10 cellular contexts compared by ENCODE assay signal in the genomic region with DNA sequence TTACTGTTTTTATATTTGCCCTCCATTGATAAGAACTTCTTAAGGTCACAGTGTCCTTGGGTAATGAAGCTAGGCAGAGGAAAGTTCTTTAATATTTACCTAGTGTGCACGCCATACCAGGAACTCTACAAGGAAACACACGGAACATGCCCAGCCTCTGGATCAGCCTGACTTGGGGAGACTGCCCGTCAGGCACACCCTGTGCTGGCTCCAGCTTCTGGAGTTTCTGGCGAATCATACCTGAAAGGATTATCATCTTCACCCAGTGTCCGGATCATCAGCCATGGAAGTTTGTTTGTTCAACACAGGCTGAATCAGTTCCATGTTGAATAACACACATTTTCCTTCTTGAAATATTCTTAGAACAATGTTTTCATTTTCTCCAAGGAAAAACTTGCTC.
DNase-seq lines count a peak whose midpoint lies in the region; ATAC-seq and TF ChIP-seq lines count a peak whose summit lies in the region.
"Had no signal": no experiment of that assay in that cellular context is flagged by ENCODE, and none has a peak within 500 bp of the region (broad histone marks: within the 10 kb centered on the region; RNA-seq: fewer than 3 reads in every experiment).

No MANE protein-coding gene starts in this region.

- no peaks in the 10 kb centered on the region for H3K27me3 ChIP-seq in HUES64 (ENCODE audit: insufficient read depth, low read length)
- no peaks in the 10 kb centered on the region for H3K27me3 ChIP-seq in lung (ENCODE audit: control insufficient read depth, insufficient read depth)
- H3K27me3 ChIP-seq in stomach smooth muscle (ENCODE audit: control insufficient read depth in 1 of 2, insufficient read depth in 2 of 2, low read length in 2 of 2): no peaks in the 10 kb centered on the region

- no peak for TF ChIP-seq CTCF in lung (IDR thresholded peaks at IDR 0.05; ENCODE audit: control extremely low read depth, extremely low read depth)

- H3K9me3 Mint-ChIP-seq in naive thymus-derived CD8-positive, alpha-beta T cell: no peaks in the 10 kb centered on the region

- H3K9ac ChIP-seq in HUES64 (ENCODE audit: low read depth, low read length) (peak overlapping the region; percentile 35), stomach smooth muscle (ENCODE audit: low read length in 2 of 2) (peak overlapping the region in 1 of 2 donors; percentile 7)

- H3K27me3 Mint-ChIP-seq in naive thymus-derived CD8-positive, alpha-beta T cell: peaks cover 0 to 9% (median 7%) of the 10 kb centered on the region in 5 donors

- no peak overlapping the region for H3K4me3 Mint-ChIP-seq in naive thymus-derived CD8-positive, alpha-beta T cell

- POLR2A ChIA-PET in naive thymus-derived CD8-positive, alpha-beta T cell (lab: Charles Lee): no interaction called here

- no peaks in the 10 kb centered on the region for H3K9me3 ChIP-seq in HUES64 (ENCODE audit: insufficient read depth, low read depth, low read length)
- no peaks in the 10 kb centered on the region for H3K9me3 ChIP-seq in lung (ENCODE audit: control insufficient read depth in 2 of 2, insufficient read depth in 1 of 2, low read length in 1 of 2)
- H3K9me3 ChIP-seq in stomach smooth muscle (ENCODE audit: control insufficient read depth in 2 of 2, low read length in 2 of 2): no peaks in the 10 kb centered on the region

- peaks cover 0 to 9% (median 0%) of the 10 kb centered on the region in 4 donors for H3K4me1 Mint-ChIP-seq in naive thymus-derived CD8-positive, alpha-beta T cell

- no peak for DNase-seq in epithelial cell of prostate (ENCODE audit: low read depth, low spot score)
- DNase-seq in lung (ENCODE audit: low spot score): no peak
- no peak for DNase-seq in OCI-M2 (lab: John Stamatoyannopoulos, UW; ENCODE audit: unreplicated experiment)
- DNase-seq in GM19238 (ENCODE audit: insufficient read length, low spot score): no peak
- DNase-seq in naive thymus-derived CD8-positive, alpha-beta T cell: no peak
- no peak for DNase-seq in NCI-H1105 (lab: John Stamatoyannopoulos, UW)
- DNase-seq: activated naive CD4-positive, alpha-beta T cell treated with anti-CD3 and anti-CD28 coated beads, Interleukin-2, amount 50 U/mL, for 16 hours; NCI-H524 treated with DMSO at 0.1 percent for 48 hours had no signal

- WGBS in HUES64: 88% methylated on average over 5 of the region's 5 CpGs
- 61 to 78% methylated on average over 5 of the region's 5 CpGs for WGBS in lung, 2 donors

- H3K36me3 Mint-ChIP-seq in naive thymus-derived CD8-positive, alpha-beta T cell: no peaks in the 10 kb centered on the region

- H3K27ac ChIP-seq in HUES64 (ENCODE audit: low read depth, low read length) (no peak overlapping the region), epithelial cell of prostate (peak overlapping the region; percentile 58), lung (ENCODE audit: low read depth in 1 of 2, low read length in 1 of 2) (peak overlapping the region; percentile 16 to 64), stomach smooth muscle (ENCODE audit: low read length) (peak overlapping the region; percentile 50)

- no peaks in the 10 kb centered on the region for H3K36me3 ChIP-seq in HUES64 (ENCODE audit: insufficient read depth, low read length)
- no peaks in the 10 kb centered on the region for H3K36me3 ChIP-seq in lung (ENCODE audit: control insufficient read depth in 2 of 2, insufficient read depth in 2 of 2, low read length in 2 of 2)
- H3K36me3 ChIP-seq in stomach smooth muscle (ENCODE audit: control insufficient read depth in 2 of 2, insufficient read depth in 2 of 2, low read length in 2 of 2): no peaks in the 10 kb centered on the region

- ATAC-seq in lung (ENCODE audit: insufficient read depth, low FRiP score): peak; percentile 44
- ATAC-seq in naive thymus-derived CD8-positive, alpha-beta T cell: no peak

- H3K27ac Mint-ChIP-seq in naive thymus-derived CD8-positive, alpha-beta T cell: no peak overlapping the region

- peaks cover 52% of the 10 kb centered on the region for H3K4me1 ChIP-seq in HUES64 (ENCODE audit: insufficient read depth, low read length)
- H3K4me1 ChIP-seq in lung (ENCODE audit: control insufficient read depth in 2 of 2, insufficient read depth in 2 of 2, low read length in 2 of 2): peaks cover 2 to 16% of the 10 kb centered on the region in 2 donors
- peaks cover 9% of the 10 kb centered on the region for H3K4me1 ChIP-seq in stomach smooth muscle (ENCODE audit: control insufficient read depth, insufficient read depth, low read length)

- H3K4me3 ChIP-seq in HUES64 (ENCODE audit: low read length) (no peak overlapping the region), lung (no peak overlapping the region), stomach smooth muscle (ENCODE audit: low read length in 2 of 2) (no peak overlapping the region)
